Comparison of ENCODE assay signal across 1 cellular context in genomic region chr3:148211725-148212124, GRCh38.
A peak's percentile ranks its signal among the peaks of the same experiment; 100 is the strongest.
TF ChIP-seq lines count a peak whose summit lies in the region.

No MANE protein-coding gene starts in this region.

TF ChIP-seq in GM12878, 131 proteins besides CTCF, POLR2A, EP300 and RAD21 (continued from another document):
- no peak for TF ChIP-seq ATF3 (IDR thresholded peaks at IDR 0.05; ENCODE audit: borderline replicate concordance, extremely low read depth, low read depth, low read length)
- 0 out of 2 replicates have a peak, but pooled peaks have one; percentile 36 for TF ChIP-seq BMI1 (IDR thresholded peaks at IDR 0.05; ENCODE audit: borderline replicate concordance)
- peak; percentile 89 for TF ChIP-seq MTA2 (IDR thresholded peaks at IDR 0.05; ENCODE audit: low read depth)
- no peak for TF ChIP-seq USF2 (IDR thresholded peaks at IDR 0.05; ENCODE audit: borderline replicate concordance, low read depth, low read length)
- TF ChIP-seq SMC3 (IDR thresholded peaks at IDR 0.05; ENCODE audit: borderline replicate concordance, low read length) = no peak
- no peak for TF ChIP-seq HDAC2 (IDR thresholded peaks at IDR 0.05)
- TF ChIP-seq RUNX3 (IDR thresholded peaks at IDR 0.05; ENCODE audit: low read length) = no peak
- no peak for TF ChIP-seq IRF3 (IDR thresholded peaks at IDR 0.05)
- TF ChIP-seq YBX1 (IDR thresholded peaks at IDR 0.05) = no peak
- no peak for TF ChIP-seq E4F1 (IDR thresholded peaks at IDR 0.05; ENCODE audit: borderline replicate concordance, partially characterized antibody)
- TF ChIP-seq PML (IDR thresholded peaks at IDR 0.05; ENCODE audit: low read length) = no peak
- peak; percentile 12 to 53; a peak in 1 of 4 replicates for TF ChIP-seq BHLHE40 (IDR thresholded peaks at IDR 0.05; ENCODE audit: borderline replicate concordance in 1 of 2, low read depth in 2 of 2, low read length in 1 of 2)
- no peak for TF ChIP-seq ZNF384 (IDR thresholded peaks at IDR 0.05; ENCODE audit: borderline replicate concordance, low read depth, low read length)
- TF ChIP-seq ELK1 (IDR thresholded peaks at IDR 0.05; ENCODE audit: low read depth, low read length) = no peak
- TF ChIP-seq ETV6 (conservative IDR thresholded peaks at IDR 0.05 in 1 of 2, IDR thresholded peaks at IDR 0.05 in 1 of 2; ENCODE audit: borderline replicate concordance in 1 of 2, low read depth in 1 of 2) = no peak
- peak; percentile 65; the same call in 1 of the 2 replicates for TF ChIP-seq RELB (IDR thresholded peaks at IDR 0.05; ENCODE audit: low read depth)
- TF ChIP-seq SMAD5 (IDR thresholded peaks at IDR 0.05; ENCODE audit: low read depth) = no peak
- no peak for TF ChIP-seq ZBTB11 (CRISPR knock-in tag; IDR thresholded peaks at IDR 0.05)
- no peak for TF ChIP-seq SREBF1 (IDR thresholded peaks at IDR 0.05; ENCODE audit: low read length)
- no peak for TF ChIP-seq MTA3 (IDR thresholded peaks at IDR 0.05; ENCODE audit: borderline replicate concordance, low read length)
- TF ChIP-seq PRDM15 (CRISPR knock-in tag; IDR thresholded peaks at IDR 0.05) = no peak
- TF ChIP-seq E2F4 (IDR thresholded peaks at IDR 0.05; ENCODE audit: low read depth, low read length) = no peak
- TF ChIP-seq EZH2 (IDR thresholded peaks at IDR 0.05; ENCODE audit: borderline replicate concordance, control insufficient read depth, low read depth, low read length) = no peak
- TF ChIP-seq JUNB (IDR thresholded peaks at IDR 0.05) = no peak
- no peak for TF ChIP-seq HDAC6 (IDR thresholded peaks at IDR 0.05; ENCODE audit: unreplicated experiment)
- TF ChIP-seq MXI1 (IDR thresholded peaks at IDR 0.05; ENCODE audit: low read depth, low read length) = no peak
- no peak for TF ChIP-seq TARDBP (IDR thresholded peaks at IDR 0.05; ENCODE audit: borderline replicate concordance)
- no peak for TF ChIP-seq SMAD1 (IDR thresholded peaks at IDR 0.05; ENCODE audit: low read depth, partially characterized antibody)
- no peak for TF ChIP-seq SIN3A (IDR thresholded peaks at IDR 0.05; ENCODE audit: low read depth, low read length)
- no peak for TF ChIP-seq BCL11A (IDR thresholded peaks at IDR 0.05; ENCODE audit: low read depth, low read length)
- TF ChIP-seq ZNF207 (IDR thresholded peaks at IDR 0.05; ENCODE audit: borderline replicate concordance) = no peak
- TF ChIP-seq IRF4 (IDR thresholded peaks at IDR 0.05; ENCODE audit: low read depth, low read length) = no peak
- no peak for TF ChIP-seq STAT1 (conservative IDR thresholded peaks at IDR 0.05)
- TF ChIP-seq HCFC1 (IDR thresholded peaks at IDR 0.05; ENCODE audit: low read length) = no peak
- no peak for TF ChIP-seq YY1 (IDR thresholded peaks at IDR 0.05; ENCODE audit: low read depth, low read length)
- no peak for TF ChIP-seq SMARCA5 (IDR thresholded peaks at IDR 0.05)
- 0 out of 2 replicates have a peak, but pooled peaks have one; percentile 25 for TF ChIP-seq NKRF (conservative IDR thresholded peaks at IDR 0.05)
